ENCODE assay signal across 21 cellular contexts in the genomic region with DNA sequence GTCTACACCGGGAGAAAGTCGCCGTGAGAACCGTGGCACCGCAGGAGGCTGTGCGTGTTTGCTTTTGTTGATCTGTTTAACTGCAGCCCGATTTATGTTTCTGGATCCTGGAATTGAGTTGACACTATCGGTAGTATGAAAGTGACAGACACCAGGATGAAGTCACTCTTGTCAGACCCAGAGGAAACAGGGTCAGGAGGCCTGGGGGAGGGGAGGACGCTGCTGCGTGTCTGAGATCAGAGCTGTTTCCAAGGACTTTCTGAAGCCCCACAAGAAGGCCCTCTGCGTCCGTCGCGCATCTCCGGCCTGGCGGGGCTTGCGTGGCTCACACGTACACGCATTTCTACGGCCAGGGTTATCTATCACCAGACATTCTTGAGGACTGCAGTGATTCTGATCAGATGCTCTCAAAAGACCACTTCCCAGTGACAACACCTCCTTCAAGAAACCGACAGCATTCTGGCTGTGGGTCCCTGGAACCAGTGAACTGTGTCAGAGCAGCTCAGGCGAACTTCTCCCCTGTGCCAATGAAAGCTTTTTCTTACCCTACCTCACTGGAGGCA.
DNase-seq lines count a peak whose midpoint lies in the region; ATAC-seq, FAIRE-seq and TF ChIP-seq lines count a peak whose summit lies in the region.
"Had no signal": no experiment of that assay in that cellular context is flagged by ENCODE, and none has a peak within 500 bp of the region (broad histone marks: within the 10 kb centered on the region; RNA-seq: fewer than 3 reads in every experiment).

No MANE protein-coding gene starts in this region.

- in situ Hi-C loops in K562 (cut with MboI), result no loop called here

- no peak overlapping the region for H3K4me3 Mint-ChIP-seq in nephron
- H3K4me3 Mint-ChIP-seq in CD4-positive, alpha-beta T cell, result no peak overlapping the region
- H3K4me3 Mint-ChIP-seq: dendritic cell treated with granulocyte-macrophage colony-stimulating factor and Interleukin-4, amounts not matched to agents 40 ng/mL and 50 ng/mL, for 4 days; natural killer cell treated with Interleukin-12 subunit alpha and Interleukin-12 subunit beta and Interleukin-15 and Interleukin-18, amount 100 ng/mL, for 72 hours; stimulated activated naive B cell treated with anti-CD40 and anti-IgM and Interleukin-4, amounts not matched to agents 10 μg/mL and 1 μg/mL and 100 μg/mL, for 72 hours had no signal

- peak; percentile 73 for DNase-seq in BE2C
- peak; percentile 34 to 68 (median 44) for DNase-seq in K562 (ENCODE audit: extremely low read depth in 1 of 4, low spot score in 3 of 4)
- no peak for DNase-seq in NCI-H1092 (lab: John Stamatoyannopoulos, UW)
- DNase-seq in CD4-positive, alpha-beta T cell, result no peak
- no peak for DNase-seq in DMS79 treated with DMSO at 0.1 percent for 48 hours (lab: John Stamatoyannopoulos, UW)
- DNase-seq: activated CD8-positive, alpha-beta memory T cell treated with anti-CD3 and anti-CD28 coated beads, Interleukin-2, amount 50 U/mL, for 48 hours; IMR-90; NCI-H1417 treated with DMSO at 0.1 percent for 48 hours; NCI-H510A; small intestine; stimulated activated naive B cell treated with anti-CD40 and anti-IgM and Interleukin-4, amounts not matched to agents 10 μg/mL and 1 μg/mL and 100 μg/mL, for 72 hours; T-helper 2 cell; testis had no signal

- no peak for TF ChIP-seq RAD21 in K562 (CRISPR knock-in tag; conservative IDR thresholded peaks at IDR 0.05 in 1 of 2, IDR thresholded peaks at IDR 0.05 in 1 of 2)

- H3K27me3 Mint-ChIP-seq in nephron (ENCODE audit: low read depth), result peaks cover 34% of the 10 kb centered on the region
- H3K27me3 Mint-ChIP-seq in CD4-positive, alpha-beta T cell, result peaks cover 24% of the 10 kb centered on the region
- H3K27me3 Mint-ChIP-seq: progenitor cell of endocrine pancreas had no signal

- H3K9me1 ChIP-seq in K562 (ENCODE audit: control insufficient read depth, insufficient read depth, low read length), result no peaks in the 10 kb centered on the region

- H3K4me2 ChIP-seq in BLaER1 (peak overlapping the region; percentile 99), K562 (ENCODE audit: insufficient read depth, low read length) (peak overlapping the region; percentile 11; the same call in 1 of the 2 replicates)

- H3K4me1 ChIP-seq in BE2C (peaks cover 28% of the 10 kb centered on the region), BLaER1 (peaks cover 69% of the 10 kb centered on the region), K562 (replicated peaks in 1 of 2; ENCODE audit: control insufficient read depth in 2 of 2, insufficient read depth in 2 of 2, low read length in 2 of 2) (peaks cover 18 to 37% of the 10 kb centered on the region in 2 experiments)

- no peaks in the 10 kb centered on the region for H3K79me2 ChIP-seq in K562 (ENCODE audit: control insufficient read depth, insufficient read depth, low read length)

- CTCF ChIA-PET in K562 (lab: Yijun Ruan, JAX; ENCODE audit: low intra/inter-chr PET ratio), result no interaction called here
- CTCF ChIA-PET in CD4-positive, alpha-beta T cell (lab: Charles Lee), result no interaction called here

- H4K20me1 ChIP-seq in BLaER1 (no peaks in the 10 kb centered on the region), K562 (replicated peaks; ENCODE audit: control insufficient read depth, insufficient read depth, low read length) (no peaks in the 10 kb centered on the region; the same call in 1 of the 2 replicates)

- peaks cover 18% of the 10 kb centered on the region for H3K4me1 Mint-ChIP-seq in nephron
- peaks cover 3% of the 10 kb centered on the region for H3K4me1 Mint-ChIP-seq in CD4-positive, alpha-beta T cell (ENCODE audit: low read depth)

- WGBS in K562 (ENCODE audit: insufficient coverage, low coverage, missing lambda C conversion rate), result 12% methylated on average over 15 of the region's 22 CpGs

- H3K9me3 Mint-ChIP-seq in nephron, result no peaks in the 10 kb centered on the region
- no peaks in the 10 kb centered on the region for H3K9me3 Mint-ChIP-seq in CD4-positive, alpha-beta T cell
- H3K9me3 Mint-ChIP-seq: natural killer cell treated with Interleukin-12 subunit alpha and Interleukin-12 subunit beta and Interleukin-15 and Interleukin-18, amount 100 ng/mL, for 72 hours had no signal

- TF ChIP-seq POLR2A in K562 (conservative IDR thresholded peaks at IDR 0.05), result no peak

- H3K27me3 ChIP-seq in BE2C, result no peaks in the 10 kb centered on the region
- no peaks in the 10 kb centered on the region for H3K27me3 ChIP-seq in BLaER1
- H3K27me3 ChIP-seq in K562 (ENCODE audit: control insufficient read depth in 2 of 2, insufficient read depth in 2 of 2, low read length in 2 of 2), result no peaks in the 10 kb centered on the region; a peak in 1 of 5 replicates
- H3K27me3 ChIP-seq in CD4-positive, alpha-beta T cell (ENCODE audit: control insufficient read depth, insufficient read depth, low read length), result peaks cover 5% of the 10 kb centered on the region
- H3K27me3 ChIP-seq: testis had no signal

- no peak for TF ChIP-seq EP300 in K562 (IDR thresholded peaks at IDR 0.05; ENCODE audit: low read length)

- H3K27ac ChIP-seq in BLaER1, result peak overlapping the region; percentile 98
- H3K27ac ChIP-seq in K562 (ENCODE audit: extremely low read depth, low read depth, low read length), result no peak overlapping the region
- H3K27ac ChIP-seq in CD4-positive, alpha-beta T cell (ENCODE audit: low read depth, low read length), result no peak overlapping the region
- H3K27ac ChIP-seq: cardiac muscle cell, testis, VCaP had no signal

- H3K9ac ChIP-seq in BLaER1 (peak overlapping the region; percentile 60), K562 (ENCODE audit: insufficient read depth in 1 of 2, low read depth in 2 of 2, low read length in 2 of 2) (peak overlapping the region in 1 of 2 experiments; percentile 74; a peak in 2 of 4 replicates)

- POLR2A ChIA-PET in K562 (lab: Yijun Ruan, JAX), result interaction anchor here (2.0 kb wide), 1 partner anchor 12 kb away, joined by 10 read pairs; no protein-coding TSS in a partner anchor
- POLR2A ChIA-PET in CD4-positive, alpha-beta T cell (lab: Charles Lee), result no interaction called here

- no TSS peak for BruUV-seq in K562 (replicated peaks; lab: Mats Ljungman, UMichigan)

- H3K36me3 Mint-ChIP-seq in nephron (ENCODE audit: low read depth), result no peaks in the 10 kb centered on the region
- H3K36me3 Mint-ChIP-seq in CD4-positive, alpha-beta T cell (ENCODE audit: low read depth), result no peaks in the 10 kb centered on the region
- H3K36me3 Mint-ChIP-seq: natural killer cell treated with Interleukin-12 subunit alpha and Interleukin-12 subunit beta and Interleukin-15 and Interleukin-18, amount 100 ng/mL, for 72 hours had no signal

- intact Hi-C loops in K562 (cut with micrococcal nuclease), result no loop called here
- intact Hi-C loops in CD4-positive, alpha-beta T cell (cut with DNase I, micrococcal nuclease), result no loop called here

- TF ChIP-seq CTCF in BE2C (IDR thresholded peaks at IDR 0.05; ENCODE audit: low read depth, low read length), result no peak
- TF ChIP-seq CTCF in K562 (IDR thresholded peaks at IDR 0.05 in 2 of 3, conservative IDR thresholded peaks at IDR 0.05 in 1 of 3; ENCODE audit: insufficient read depth in 2 of 3, low read depth in 1 of 3, low read length in 3 of 3), result no peak
- TF ChIP-seq CTCF in nephron (IDR thresholded peaks at IDR 0.05; ENCODE audit: unreplicated experiment in 3 of 3), result no peak
- TF ChIP-seq CTCF in CD4-positive, alpha-beta T cell (IDR thresholded peaks at IDR 0.05), result no peak

- peak; percentile 83 for FAIRE-seq in K562 (lab: Jason Lieb, UNC)
- FAIRE-seq: small intestine had no signal

- peak overlapping the region; percentile 61 to 95 (median 92) for H3K27ac Mint-ChIP-seq in nephron
- H3K27ac Mint-ChIP-seq in CD4-positive, alpha-beta T cell, result no peak overlapping the region
- H3K27ac Mint-ChIP-seq: dendritic cell treated with granulocyte-macrophage colony-stimulating factor and Interleukin-4, amounts not matched to agents 40 ng/mL and 50 ng/mL, for 4 days; natural killer cell treated with Interleukin-12 subunit alpha and Interleukin-12 subunit beta and Interleukin-15 and Interleukin-18, amount 100 ng/mL, for 72 hours; progenitor cell of endocrine pancreas; stimulated activated naive B cell treated with anti-CD40 and anti-IgM and Interleukin-4, amounts not matched to agents 10 μg/mL and 1 μg/mL and 100 μg/mL, for 72 hours had no signal

- H2AFZ ChIP-seq in K562 (ENCODE audit: low read depth, low read length), result peak overlapping the region; percentile 57; the same call in 1 of the 2 replicates

- no peaks in the 10 kb centered on the region for H3K36me3 ChIP-seq in BE2C
- no peaks in the 10 kb centered on the region for H3K36me3 ChIP-seq in BLaER1
- H3K36me3 ChIP-seq in K562 (ENCODE audit: control insufficient read depth, insufficient read depth, low read length), result no peaks in the 10 kb centered on the region
- H3K36me3 ChIP-seq: cardiac muscle cell had no signal

- H3K4me3 ChIP-seq in BE2C (ENCODE audit: low read depth, low read length), result peak overlapping the region; percentile 44
- peak overlapping the region; percentile 35 for H3K4me3 ChIP-seq in BLaER1
- H3K4me3 ChIP-seq in K562, result no peak overlapping the region
- H3K4me3 ChIP-seq: cardiac muscle cell, testis had no signal

- peak; percentile 78 for ATAC-seq in K562
- ATAC-seq in CD4-positive, alpha-beta T cell (ENCODE audit: poor library complexity), result no peak
- ATAC-seq: stimulated activated naive B cell treated with anti-CD40 and anti-IgM and Interleukin-4, amounts not matched to agents 10 μg/mL and 1 μg/mL and 100 μg/mL, for 72 hours had no signal

- H3K9me3 ChIP-seq in BE2C (no peaks in the 10 kb centered on the region), BLaER1 (peaks cover 14% of the 10 kb centered on the region), K562 (replicated peaks; ENCODE audit: control insufficient read depth, insufficient read depth, low read depth, low read length) (peaks cover 2% of the 10 kb centered on the region; the same call in 1 of the 2 replicates)
- no peaks in the 10 kb centered on the region for H3K9me3 ChIP-seq in CD4-positive, alpha-beta T cell (ENCODE audit: control insufficient read depth, low read length)
- H3K9me3 ChIP-seq: Caco-2, testis had no signal

TF ChIP-seq in K562, 482 proteins besides CTCF, POLR2A, EP300 and RAD21 (continues in another document):
- TF ChIP-seq HMG20A (CRISPR knock-in tag; conservative IDR thresholded peaks at IDR 0.05) (no peak), NCOA2 (IDR thresholded peaks at IDR 0.05; ENCODE audit: partially characterized antibody in 2 of 2) (no peak), KLF13 (tag; IDR thresholded peaks at IDR 0.05; ENCODE audit: borderline replicate concordance, low read depth) (no peak), ARID1B (IDR thresholded peaks at IDR 0.05) (0 out of 2 replicates have a peak, but pooled peaks have one; percentile 21), MEIS2 (IDR thresholded peaks at IDR 0.05; ENCODE audit: partially characterized antibody) (peak; percentile 66), WHSC1 (IDR thresholded peaks at IDR 0.05; ENCODE audit: low read length) (no peak), CEBPB (tag; IDR thresholded peaks at IDR 0.05) (no peak), JUND (IDR thresholded peaks at IDR 0.05; ENCODE audit: borderline replicate concordance, low read depth, low read length) (peak; percentile 63), JUND (tag; IDR thresholded peaks at IDR 0.05; ENCODE audit: borderline replicate concordance, low read depth, low read length) (peak; percentile 70; the same call in 1 of the 3 replicates), SREBF2 (CRISPR knock-in tag; IDR thresholded peaks at IDR 0.05) (no peak), SMARCE1 (IDR thresholded peaks at IDR 0.05) (peak; percentile 48; the same call in 1 of the 2 replicates)

Comparison
In these comparisons a context has a peak if more than half of its experiments do, and no peak if none do; other contexts are left out.
1. DNase-seq: peak in BE2C (single experiment) and K562 (4 of 4); none in NCI-H1092 (single experiment), CD4-positive, alpha-beta T cell (0 of 10) and DMS79 treated with DMSO at 0.1 percent for 48 hours (single experiment).